10 cellular contexts compared by ENCODE assay signal in genomic region chr11:128488471-128488870, GRCh38.
DNase-seq lines count a peak whose midpoint lies in the region; ATAC-seq and TF ChIP-seq lines count a peak whose summit lies in the region.
"Had no signal": no experiment of that assay in that cellular context is flagged by ENCODE, and none has a peak within 500 bp of the region (broad histone marks: within the 10 kb centered on the region; RNA-seq: fewer than 3 reads in every experiment).

No MANE protein-coding gene starts in this region.

- H2AFZ ChIP-seq in Karpas-422 (ENCODE audit: low read length) = no peak overlapping the region

- peaks cover 90% of the 10 kb centered on the region for H3K4me1 ChIP-seq in Karpas-422 (ENCODE audit: low read length)

- no peak overlapping the region for H3K4me2 ChIP-seq in Karpas-422 (ENCODE audit: low read depth, low read length, poor library complexity, severe bottlenecking)

- peaks cover 82% of the 10 kb centered on the region for H3K79me2 ChIP-seq in Karpas-422 (ENCODE audit: low read length)

- H3K9me3 Mint-ChIP-seq in activated B cell treated with CpG ODN at 0.5 μM for 24 hours = no peaks in the 10 kb centered on the region
- no peaks in the 10 kb centered on the region for H3K9me3 Mint-ChIP-seq in stimulated activated naive CD8-positive, alpha-beta T cell treated with anti-CD3 and anti-CD28 coated beads, Interleukin-15, amount 100 ng/mL, for 72 hours

- H3K9ac ChIP-seq in Karpas-422 (ENCODE audit: low read length) = no peak overlapping the region

- ATAC-seq in activated B cell treated with CpG ODN at 0.5 μM for 24 hours (ENCODE audit: low read depth) (no peak), Right ventricle myocardium superior (ENCODE audit: poor library complexity) (peak; percentile 87), GM21723 (IDR thresholded peaks at IDR 0.05; ENCODE audit: unreplicated experiment) (no peak)
- ATAC-seq in stimulated activated naive CD8-positive, alpha-beta T cell treated with anti-CD3 and anti-CD28 coated beads, Interleukin-15, amount 100 ng/mL, for 72 hours = peak; percentile 73

- no peaks in the 10 kb centered on the region for H3K9me3 ChIP-seq in Karpas-422 (ENCODE audit: low read length)

- H4K20me1 ChIP-seq in Karpas-422 (ENCODE audit: insufficient read depth, low read depth, low read length) = peaks cover 6% of the 10 kb centered on the region; the same call in 1 of the 2 replicates

- no peak for TF ChIP-seq CTCF in activated B cell treated with CpG ODN at 0.5 μM for 24 hours (IDR thresholded peaks at IDR 0.05)

- H3K27ac ChIP-seq in Karpas-422 (ENCODE audit: low read length) = no peak overlapping the region
- H3K27ac ChIP-seq: C4-2B had no signal

- CTCF ChIA-PET in activated B cell treated with CpG ODN at 0.5 μM for 24 hours (lab: Charles Lee) = no interaction called here

- intact Hi-C loops in activated B cell treated with CpG ODN at 0.5 μM for 24 hours (cut with micrococcal nuclease) (no loop called here), Right ventricle myocardium superior (cut with DNase I) (no loop called here)

- peak overlapping the region; percentile 77 for H3K27ac Mint-ChIP-seq in activated B cell treated with CpG ODN at 0.5 μM for 24 hours
- H3K27ac Mint-ChIP-seq in stimulated activated naive CD8-positive, alpha-beta T cell treated with anti-CD3 and anti-CD28 coated beads, Interleukin-15, amount 100 ng/mL, for 72 hours = peak overlapping the region; percentile 84 to 95

- H3K4me3 Mint-ChIP-seq in activated B cell treated with CpG ODN at 0.5 μM for 24 hours = no peak overlapping the region
- peak overlapping the region; percentile 51 to 81 for H3K4me3 Mint-ChIP-seq in stimulated activated naive CD8-positive, alpha-beta T cell treated with anti-CD3 and anti-CD28 coated beads, Interleukin-15, amount 100 ng/mL, for 72 hours

- POLR2A ChIA-PET in activated B cell treated with CpG ODN at 0.5 μM for 24 hours (lab: Charles Lee) = interaction anchor here (0.8 kb wide), 1 partner anchor 9 kb away, joined by 3 read pairs; no protein-coding TSS in a partner anchor

- TF ChIP-seq POLR2A in erythroblast (IDR thresholded peaks at IDR 0.05; ENCODE audit: low read length) = no peak

- no peak overlapping the region for H3K4me3 ChIP-seq in Karpas-422 (ENCODE audit: low read length)

- no peaks in the 10 kb centered on the region for H3K27me3 Mint-ChIP-seq in activated B cell treated with CpG ODN at 0.5 μM for 24 hours
- no peaks in the 10 kb centered on the region for H3K27me3 Mint-ChIP-seq in stimulated activated naive CD8-positive, alpha-beta T cell treated with anti-CD3 and anti-CD28 coated beads, Interleukin-15, amount 100 ng/mL, for 72 hours

- peaks cover 84% of the 10 kb centered on the region for H3K4me1 Mint-ChIP-seq in activated B cell treated with CpG ODN at 0.5 μM for 24 hours
- H3K4me1 Mint-ChIP-seq in stimulated activated naive CD8-positive, alpha-beta T cell treated with anti-CD3 and anti-CD28 coated beads, Interleukin-15, amount 100 ng/mL, for 72 hours = peaks cover 95% of the 10 kb centered on the region

- H3K9me2 ChIP-seq in Karpas-422 (replicated peaks; ENCODE audit: insufficient read depth, low read length) = no peaks in the 10 kb centered on the region

- peak; percentile 70 for DNase-seq in activated CD8-positive, alpha-beta memory T cell treated with anti-CD3 and anti-CD28 coated beads for 24 hours
- no peak for DNase-seq in activated CD8-positive, alpha-beta memory T cell treated with anti-CD3 and anti-CD28 coated beads, Interleukin-2, amount 50 U/mL, for 4 hours
- DNase-seq in activated B cell treated with CpG ODN at 0.5 μM for 24 hours (no peak), Right ventricle myocardium superior (peak; percentile 35), erythroblast (lab: John Stamatoyannopoulos, UW) (no peak), Karpas-422 (no peak)
- DNase-seq in stimulated activated naive CD8-positive, alpha-beta T cell treated with anti-CD3 and anti-CD28 coated beads, Interleukin-15, amount 100 ng/mL, for 72 hours = no peak
- DNase-seq: NCI-H82 had no signal

- peaks cover 92% of the 10 kb centered on the region for H3K36me3 Mint-ChIP-seq in activated B cell treated with CpG ODN at 0.5 μM for 24 hours (ENCODE audit: low read depth)

- peaks cover 65% of the 10 kb centered on the region for H3K36me3 ChIP-seq in Karpas-422 (ENCODE audit: insufficient read depth, low read length)

- no peaks in the 10 kb centered on the region for H3K27me3 ChIP-seq in Karpas-422 (ENCODE audit: low read length)

Comparison
In these comparisons a context has a peak if more than half of its experiments do, and no peak if none do; other contexts are left out.
1. DNase-seq: peak in activated CD8-positive, alpha-beta memory T cell treated with anti-CD3 and anti-CD28 coated beads for 24 hours (single experiment) and Right ventricle myocardium superior (single experiment); none in activated CD8-positive, alpha-beta memory T cell treated with anti-CD3 and anti-CD28 coated beads, Interleukin-2, amount 50 U/mL, for 4 hours (single experiment), activated B cell treated with CpG ODN at 0.5 μM for 24 hours (single experiment), stimulated activated naive CD8-positive, alpha-beta T cell treated with anti-CD3 and anti-CD28 coated beads, Interleukin-15, amount 100 ng/mL, for 72 hours (0 of 2), erythroblast (0 of 2) and Karpas-422 (single experiment).
2. ATAC-seq: peak in Right ventricle myocardium superior (single experiment) and stimulated activated naive CD8-positive, alpha-beta T cell treated with anti-CD3 and anti-CD28 coated beads, Interleukin-15, amount 100 ng/mL, for 72 hours (single experiment); none in activated B cell treated with CpG ODN at 0.5 μM for 24 hours (single experiment) and GM21723 (single experiment).